ENCODE assay signal across 8 cellular contexts in genomic region chr16:87384162-87384999, GRCh38. TPM values are rescaled to one million over a fixed set of nuclear protein-coding genes. Genes with fewer than 3 reads are reported as not detected.
DNase-seq lines count a peak whose midpoint lies in the region; ATAC-seq and TF ChIP-seq lines count a peak whose summit lies in the region.

No MANE protein-coding gene starts in this region.

- no peak for TF ChIP-seq CTCF in epithelial cell of proximal tubule (conservative IDR thresholded peaks at IDR 0.05; ENCODE audit: low read depth, low read length)

- DNase-seq in AML-193 (lab: John Stamatoyannopoulos, UW), result peak; percentile 52 to 59
- peak; percentile 85 for DNase-seq in SHP77 treated with DMSO at 0.1 percent for 48 hours (lab: John Stamatoyannopoulos, UW)
- no peak for DNase-seq in epithelial cell of proximal tubule (ENCODE audit: low read depth)
- peak in 1 of 10 donors; percentile 38 for DNase-seq in naive thymus-derived CD8-positive, alpha-beta T cell
- DNase-seq in activated gamma-delta T cell treated with Interleukin-2 at 50 U/mL for 16 hours, result no peak
- no peak for DNase-seq in SK-N-DZ (ENCODE audit: low spot score)

- POLR2A ChIA-PET in naive thymus-derived CD8-positive, alpha-beta T cell (lab: Charles Lee), result interaction anchor here (1.0 to 4.3 kb wide), 13 partner anchors 10 to 567 kb away, joined by 3 to 50 read pairs (median 4); partner anchors contain the start of genes BANP, C16orf95, KLHDC4 and MAP1LC3B

- H3K36me3 Mint-ChIP-seq in naive thymus-derived CD8-positive, alpha-beta T cell, result peaks cover 0 to 8% (median 3%) of the 10 kb centered on the region in 3 donors

- peaks cover 24 to 69% (median 58%) of the 10 kb centered on the region in 4 donors for H3K4me1 Mint-ChIP-seq in naive thymus-derived CD8-positive, alpha-beta T cell

- H3K27me3 Mint-ChIP-seq in naive thymus-derived CD8-positive, alpha-beta T cell, result peaks cover 0 to 3% (median 0%) of the 10 kb centered on the region in 5 donors

- peaks cover 0 to 4% (median 0%) of the 10 kb centered on the region in 9 donors for H3K9me3 Mint-ChIP-seq in naive thymus-derived CD8-positive, alpha-beta T cell

- H3K4me3 ChIP-seq in epithelial cell of proximal tubule (ENCODE audit: low read depth, low read length), result peak overlapping the region; percentile 54

- H3K4me3 Mint-ChIP-seq in naive thymus-derived CD8-positive, alpha-beta T cell, result peak overlapping the region; percentile 81 to 96 (median 92)

- H3K27ac Mint-ChIP-seq in naive thymus-derived CD8-positive, alpha-beta T cell, result peak overlapping the region; percentile 91 to 100 (median 96)

- ATAC-seq in GM18867 (IDR thresholded peaks at IDR 0.05; ENCODE audit: unreplicated experiment), result peak; percentile 0
- ATAC-seq in HG03108 (IDR thresholded peaks at IDR 0.05; ENCODE audit: unreplicated experiment), result peak; percentile 1
- no peak for ATAC-seq in naive thymus-derived CD8-positive, alpha-beta T cell

RNA-seq across cellular contexts. Expression of gene FBXO31, which starts 0.8 kb away (rescaled TPM):
- total RNA-seq in epithelial cell of proximal tubule, result 14.8 and 18.0 TPM in 2 replicates
- total RNA-seq in naive thymus-derived CD8-positive, alpha-beta T cell, result 10 to 100 TPM; 45.8 to 52.7 TPM
- 10 to 100 TPM; 15.4 to 36.4 (median 23.3) TPM for polyA plus RNA-seq in naive thymus-derived CD8-positive, alpha-beta T cell
- polyA plus RNA-seq in SK-N-DZ (2014; cell fraction: cytosol; rRNA removed), result 16.3 and 28.1 TPM in 2 replicates
- polyA plus RNA-seq in SK-N-DZ (2014; cell fraction: nucleus; rRNA removed), result 25.0 and 32.5 TPM in 2 replicates

RNA-seq across cellular contexts. Expression of gene MAP1LC3B, which starts 7.8 kb away (rescaled TPM):
- 39.3 and 39.5 TPM in 2 replicates for total RNA-seq in epithelial cell of proximal tubule
- total RNA-seq in naive thymus-derived CD8-positive, alpha-beta T cell, result 10 to 100 TPM; 58.0 to 60.1 TPM
- 100 to 1,000 TPM in 1 of 3 donors, 10 to 100 TPM in 2; 89.9 to 117 (median 90.3) TPM for polyA plus RNA-seq in naive thymus-derived CD8-positive, alpha-beta T cell
- polyA plus RNA-seq in SK-N-DZ (2014; cell fraction: cytosol; rRNA removed), result 20.0 and 20.9 TPM in 2 replicates
- polyA plus RNA-seq in SK-N-DZ (2014; cell fraction: nucleus; rRNA removed), result 12.2 and 28.2 TPM in 2 replicates

Comparison
In these comparisons a context has a peak if more than half of its experiments do, and no peak if none do; other contexts are left out.
1. DNase-seq: peak in AML-193 (2 of 2) and SHP77 treated with DMSO at 0.1 percent for 48 hours (single experiment); none in epithelial cell of proximal tubule (single experiment), activated gamma-delta T cell treated with Interleukin-2 at 50 U/mL for 16 hours (single experiment) and SK-N-DZ (single experiment).
2. ATAC-seq: peak in GM18867 (single experiment) and HG03108 (single experiment); none in naive thymus-derived CD8-positive, alpha-beta T cell (0 of 2).